Comparison of ENCODE assay signal across 27 cellular contexts in genomic region chr1:221541296-221541695, GRCh38.
"Had no signal": no experiment of that assay in that cellular context is flagged by ENCODE, and none has a peak within 500 bp of the region (broad histone marks: within the 10 kb centered on the region; RNA-seq: fewer than 3 reads in every experiment).

No MANE protein-coding gene starts in this region.

- H3K9ac ChIP-seq: SK-N-SH had no signal

- H3K27ac Mint-ChIP-seq: activated CD4-positive, alpha-beta T cell treated with anti-CD3 and anti-CD28 coated beads, Interleukin-2, amount 10 ng/mL, durations not matched to agents 24 days and 14 days; activated CD8-positive, alpha-beta T cell treated with anti-CD3 and anti-CD28 coated beads for 36 hours; activated naive CD4-positive, alpha-beta T cell treated with anti-CD3 and anti-CD28 coated beads, Interleukin-2, amount 50 U/mL, for 72 hours; activated T-cell treated with anti-CD3 and anti-CD28 coated beads, Interleukin-2, amount 50 U/mL, for 24 hours; activated T-helper 2 cell treated with anti-CD3 and anti-CD28 coated beads, Interferon-gamma antibody, Interleukin-2, Interleukin-4, amounts not matched to agents 10 μg/mL and 5 μg/mL and 100 μg/mL, durations not matched to agents 14 hours and 24 hours and 36 hours; brain had no signal

- H3K4me1 ChIP-seq: adrenal gland, Peyer's patch, SJSA1 had no signal

- H3K4me3 Mint-ChIP-seq: activated CD4-positive, alpha-beta T cell treated with anti-CD3 and anti-CD28 coated beads, Interleukin-2, amount 10 ng/mL, durations not matched to agents 24 days and 14 days; activated CD8-positive, alpha-beta T cell treated with anti-CD3 and anti-CD28 coated beads for 36 hours; activated naive CD4-positive, alpha-beta T cell treated with anti-CD3 and anti-CD28 coated beads for 36 hours; activated T-cell treated with anti-CD3 and anti-CD28 coated beads, Interleukin-2, amount 50 U/mL, for 24 hours; brain had no signal

- H3K27ac ChIP-seq: adrenal gland, Peyer's patch, SJSA1 had no signal

- H3K27me3 ChIP-seq: adrenal gland, MG63, Peyer's patch, SJSA1 had no signal

- H3K4me3 ChIP-seq: adrenal gland, MG63, Peyer's patch, SJSA1 had no signal

- H3K9me3 ChIP-seq: adrenal gland, MG63, Peyer's patch, SJSA1, SK-N-SH had no signal

- H3K4me2 ChIP-seq: SK-N-SH had no signal

- ATAC-seq: activated CD8-positive, alpha-beta T cell treated with anti-CD3 and anti-CD28 coated beads for 36 hours; activated naive CD4-positive, alpha-beta T cell treated with anti-CD3 and anti-CD28 coated beads, Interleukin-2, amount 50 U/mL, for 72 hours; PC-3 had no signal

- DNase-seq: activated CD4-positive, alpha-beta T cell treated with anti-CD3 and anti-CD28 coated beads, Interleukin-2, amount 10 ng/mL, durations not matched to agents 24 days and 14 days; activated CD4-positive, alpha-beta T cell treated with anti-CD3 and anti-CD28 coated beads, Interleukin-2, amount 50 U/mL, for 4 hours; activated CD8-positive, alpha-beta T cell treated with anti-CD3 and anti-CD28 coated beads for 36 hours; activated gamma-delta T cell; activated naive CD4-positive, alpha-beta T cell treated with anti-CD3 and anti-CD28 coated beads for 36 hours; activated T-cell treated with anti-CD3 and anti-CD28 coated beads, Interleukin-2, amount 50 U/mL, for 24 hours; adrenal gland; caudate nucleus; cerebellar nuclear complex; MG63; NCI-H1048; NCI-H1105 treated with DMSO at 0.1 percent for 48 hours; NCI-H1436; NCI-H1694; NCI-H2029; NCI-H345; NCI-H524 treated with DMSO at 0.1 percent for 48 hours; PC-3; Peyer's patch; RPMI8226; SHP77 treated with DMSO at 0.1 percent for 48 hours; SK-N-SH; T-helper 1 cell had no signal

- H3K36me3 ChIP-seq: adrenal gland, MG63, Peyer's patch, SJSA1 had no signal

- H3K36me3 Mint-ChIP-seq: activated naive CD4-positive, alpha-beta T cell treated with anti-CD3 and anti-CD28 coated beads, Interleukin-2, amount 50 U/mL, for 72 hours; brain had no signal

- H3K4me1 Mint-ChIP-seq: activated CD4-positive, alpha-beta T cell treated with anti-CD3 and anti-CD28 coated beads, Interleukin-2, amount 10 ng/mL, durations not matched to agents 24 days and 14 days had no signal
